ENCODE assay signal across 22 cellular contexts in genomic region chr3:73846951-73847350, GRCh38.
"Had no signal": no experiment of that assay in that cellular context is flagged by ENCODE, and none has a peak within 500 bp of the region (broad histone marks: within the 10 kb centered on the region; RNA-seq: fewer than 3 reads in every experiment).

No MANE protein-coding gene starts in this region.

- H2AFZ ChIP-seq: PC-9 had no signal

- H3K36me3 ChIP-seq: Peyer's patch, SJCRH30 had no signal

- ATAC-seq: Right ventricle myocardium inferior had no signal

- H3K27me3 ChIP-seq: Peyer's patch, SJCRH30 had no signal

- H3K4me2 ChIP-seq: PC-9 had no signal

- H3K4me3 ChIP-seq: PC-9, Peyer's patch, SJCRH30, SK-N-MC had no signal

- DNase-seq: KBM-7, MV-4-11, NCI-H1048, NCI-H1105, NCI-H1417, NCI-H1436 treated with DMSO at 0.1 percent for 48 hours, NCI-H1694, NCI-H187 treated with DMSO at 0.1 percent for 48 hours, NCI-H2029 treated with DMSO at 0.1 percent for 48 hours, NCI-H2171 treated with DMSO at 0.1 percent for 48 hours, NCI-H345, NCI-H446 treated with DMSO at 0.1 percent for 48 hours, NCI-H510A treated with DMSO at 0.1 percent for 48 hours, NCI-H69, NCI-H774, OCI-M1, PC-9, Peyer's patch, SHP77 treated with DMSO at 0.1 percent for 48 hours, SJCRH30 had no signal

- H3K4me1 ChIP-seq: Peyer's patch, SJCRH30 had no signal

- H3K27ac ChIP-seq: PC-9, Peyer's patch, SJCRH30, SK-N-MC had no signal

- H3K9me3 ChIP-seq: Peyer's patch, SJCRH30 had no signal
